19 cellular contexts compared by ENCODE assay signal in the genomic region with DNA sequence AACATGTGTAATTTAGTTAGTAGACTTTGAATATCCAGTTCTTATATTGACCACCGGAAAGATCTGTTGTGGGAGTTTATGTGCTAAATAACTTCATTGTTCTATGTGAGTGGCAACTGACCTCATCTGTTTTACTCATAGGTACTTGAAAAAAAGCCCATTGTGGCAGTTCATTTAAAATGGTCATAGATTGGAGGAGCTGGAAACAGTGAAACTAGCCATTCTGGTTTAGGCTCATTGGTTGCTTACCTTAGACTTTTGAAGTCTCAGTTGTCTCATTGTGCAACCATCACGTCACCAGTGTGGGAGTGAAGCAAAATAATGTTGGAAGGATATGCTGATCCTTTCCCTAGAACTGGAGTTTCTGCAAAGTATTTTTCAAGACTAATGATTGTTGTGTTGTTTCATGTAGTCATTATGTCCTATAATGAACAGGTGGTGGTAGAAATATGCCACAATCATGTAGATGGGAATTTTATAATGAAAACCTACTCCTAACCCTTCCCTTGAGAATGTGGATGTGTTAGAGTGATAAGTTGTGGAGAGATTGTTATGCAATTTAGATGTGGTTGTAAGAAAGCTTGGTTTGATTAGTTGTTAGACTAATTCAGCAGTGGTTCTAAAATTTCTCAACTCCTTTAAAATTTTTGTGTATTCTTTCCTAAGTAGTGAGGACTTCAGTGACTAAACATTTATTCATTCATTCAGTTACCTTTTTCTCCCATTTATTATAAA. TPM values are rescaled to one million over a fixed set of nuclear protein-coding genes. Genes with fewer than 3 reads are reported as not detected.
DNase-seq lines count a peak whose midpoint lies in the region; ATAC-seq, FAIRE-seq and TF ChIP-seq lines count a peak whose summit lies in the region.
"Had no signal": no experiment of that assay in that cellular context is flagged by ENCODE, and none has a peak within 500 bp of the region (broad histone marks: within the 10 kb centered on the region; RNA-seq: fewer than 3 reads in every experiment).

No MANE protein-coding gene starts in this region.

- H3K4me3 ChIP-seq in cardiac muscle cell: no peak overlapping the region
- no peak overlapping the region for H3K4me3 ChIP-seq in right cardiac atrium (ENCODE audit: low read length)
- no peak overlapping the region for H3K4me3 ChIP-seq in K562
- H3K4me3 ChIP-seq in HepG2 (replicated peaks in 1 of 3; ENCODE audit: insufficient read depth in 1 of 3, low read depth in 2 of 3, low read length in 3 of 3): no peak overlapping the region
- no peak overlapping the region for H3K4me3 ChIP-seq in transverse colon
- H3K4me3 ChIP-seq: BLaER1 treated with 17β-estradiol and CSF1 and Interleukin-3, amounts not matched to agents 10 nM and 100 nM; stomach; uterus had no signal

- no peak overlapping the region for H2AFZ ChIP-seq in K562 (ENCODE audit: low read depth, low read length)
- no peak overlapping the region for H2AFZ ChIP-seq in HepG2 (ENCODE audit: low read length)

- intact Hi-C loops in right cardiac atrium (cut with DNase I): no loop called here
- intact Hi-C loops in K562 (cut with micrococcal nuclease): no loop called here
- intact Hi-C loops in HepG2 (cut with micrococcal nuclease; ENCODE audit: unreplicated experiment): loop anchor here (5.0 kb wide), 1 partner anchor 113 kb away; no protein-coding TSS in a partner anchor
- intact Hi-C loops in transverse colon (cut with DNase I; ENCODE audit: low total_unique reads): no loop called here

- TF ChIP-seq POLR2A in K562 (conservative IDR thresholded peaks at IDR 0.05): no peak
- TF ChIP-seq POLR2A in HepG2 (IDR thresholded peaks at IDR 0.05; ENCODE audit: insufficient read depth in 1 of 2, low read depth in 2 of 2, low read length in 2 of 2): no peak
- no peak for TF ChIP-seq POLR2A in transverse colon (IDR thresholded peaks at IDR 0.05)

- TF ChIP-seq RAD21 in K562 (CRISPR knock-in tag; conservative IDR thresholded peaks at IDR 0.05 in 1 of 2, IDR thresholded peaks at IDR 0.05 in 1 of 2) (no peak), HepG2 (CRISPR knock-in tag; IDR thresholded peaks at IDR 0.05) (no peak)

- POLR2A ChIA-PET in K562 (lab: Yijun Ruan, JAX) (interaction anchor here (1.1 kb wide), 3 partner anchors 11 to 21 kb away, joined by 3 to 4 read pairs (median 4); no protein-coding TSS in a partner anchor), HepG2 (lab: Yijun Ruan, JAX) (interaction anchor here (1.7 to 3.4 kb wide), 6 partner anchors 11 to 133 kb away, joined by 5 to 132 read pairs (median 24); partner anchors contain the start of genes DSP and SNRNP48)

- no peak for FAIRE-seq in K562 (lab: Jason Lieb, UNC)
- no peak for FAIRE-seq in HepG2 (lab: Jason Lieb, UNC)
- FAIRE-seq: A204.1, RCC 7860, TTC549 had no signal

- in situ Hi-C loops in K562 (cut with MboI) (no loop called here), HepG2 (cut with HindIII; ENCODE audit: extremely low pct_ligation_motif_present, low pct_unique_long_range_greater_than_20kb) (no loop called here), transverse colon (cut with MboI; ENCODE audit: low pct_ligation_motif_present in 1 of 4, low pct_unique_long_range_greater_than_20kb in 1 of 4, low sequenced_read_pairs in 3 of 4) (no loop called here)

- H3K9me3 ChIP-seq in cardiac muscle cell (ENCODE audit: low read depth): no peaks in the 10 kb centered on the region
- no peaks in the 10 kb centered on the region for H3K9me3 ChIP-seq in right cardiac atrium (ENCODE audit: control insufficient read depth, low read length)
- H3K9me3 ChIP-seq in K562 (replicated peaks; ENCODE audit: control insufficient read depth, insufficient read depth, low read depth, low read length): no peaks in the 10 kb centered on the region
- no peaks in the 10 kb centered on the region for H3K9me3 ChIP-seq in HepG2 (ENCODE audit: low read length)
- H3K9me3 ChIP-seq in transverse colon: no peaks in the 10 kb centered on the region
- H3K9me3 ChIP-seq: BLaER1 treated with 17β-estradiol and CSF1 and Interleukin-3, amounts not matched to agents 10 nM and 100 nM; stomach; uterus had no signal

- no peak for TF ChIP-seq CTCF in cardiac muscle cell (IDR thresholded peaks at IDR 0.05; ENCODE audit: low read depth, low read length)
- TF ChIP-seq CTCF in K562 (IDR thresholded peaks at IDR 0.05 in 2 of 3, conservative IDR thresholded peaks at IDR 0.05 in 1 of 3; ENCODE audit: insufficient read depth in 2 of 3, low read depth in 1 of 3, low read length in 3 of 3): no peak
- no peak for TF ChIP-seq CTCF in HepG2 (CRISPR knock-in tag; IDR thresholded peaks at IDR 0.05)
- no peak for TF ChIP-seq CTCF in transverse colon (IDR thresholded peaks at IDR 0.05)

- no peaks in the 10 kb centered on the region for H3K27me3 ChIP-seq in cardiac muscle cell
- H3K27me3 ChIP-seq in right cardiac atrium (ENCODE audit: control insufficient read depth, insufficient read depth): no peaks in the 10 kb centered on the region
- peaks cover 57 to 60% of the 10 kb centered on the region in 2 experiments for H3K27me3 ChIP-seq in K562 (ENCODE audit: control insufficient read depth in 2 of 2, insufficient read depth in 2 of 2, low read length in 2 of 2)
- H3K27me3 ChIP-seq in HepG2 (ENCODE audit: control insufficient read depth in 1 of 2, insufficient read depth in 2 of 2, low read length in 2 of 2): no peaks in the 10 kb centered on the region
- no peaks in the 10 kb centered on the region for H3K27me3 ChIP-seq in transverse colon
- H3K27me3 ChIP-seq: BLaER1 treated with 17β-estradiol and CSF1 and Interleukin-3, amounts not matched to agents 10 nM and 100 nM had no signal

- TF ChIP-seq EP300 in K562 (IDR thresholded peaks at IDR 0.05; ENCODE audit: low read length) (no peak), HepG2 (IDR thresholded peaks at IDR 0.05; ENCODE audit: low read depth in 2 of 2, low read length in 2 of 2) (no peak), HepG2 (CRISPR knock-in tag; IDR thresholded peaks at IDR 0.05; ENCODE audit: borderline replicate concordance) (no peak), transverse colon (IDR thresholded peaks at IDR 0.05; ENCODE audit: low read depth) (no peak)

- no peak overlapping the region for H3K4me2 ChIP-seq in K562 (ENCODE audit: insufficient read depth, low read length)
- peak overlapping the region; percentile 57; the same call in 1 of the 2 replicates for H3K4me2 ChIP-seq in HepG2 (ENCODE audit: low read depth, low read length)
- H3K4me2 ChIP-seq: BLaER1 treated with 17β-estradiol and CSF1 and Interleukin-3, amounts not matched to agents 10 nM and 100 nM had no signal

- CTCF ChIA-PET in K562 (lab: Yijun Ruan, JAX; ENCODE audit: low intra/inter-chr PET ratio) (no interaction called here), HepG2 (lab: Yijun Ruan, JAX; ENCODE audit: low intra/inter-chr PET ratio, low total read pairs) (no interaction called here)

- H3K9ac ChIP-seq in K562 (ENCODE audit: insufficient read depth in 1 of 2, low read depth in 2 of 2, low read length in 2 of 2) (no peak overlapping the region), HepG2 (ENCODE audit: insufficient read depth, low read depth, low read length) (peak overlapping the region; percentile 21; the same call in 1 of the 2 replicates)
- H3K9ac ChIP-seq: BLaER1 treated with 17β-estradiol and CSF1 and Interleukin-3, amounts not matched to agents 10 nM and 100 nM had no signal

- H4K20me1 ChIP-seq in K562 (replicated peaks; ENCODE audit: control insufficient read depth, insufficient read depth, low read length): peaks cover 6% of the 10 kb centered on the region; the same call in 1 of the 2 replicates
- no peaks in the 10 kb centered on the region; the same call in 1 of the 2 replicates for H4K20me1 ChIP-seq in HepG2 (ENCODE audit: insufficient read depth, low read length)
- H4K20me1 ChIP-seq: BLaER1 treated with 17β-estradiol and CSF1 and Interleukin-3, amounts not matched to agents 10 nM and 100 nM had no signal

- H3K36me3 ChIP-seq in cardiac muscle cell (peaks cover 71% of the 10 kb centered on the region), K562 (ENCODE audit: control insufficient read depth, insufficient read depth, low read length) (no peaks in the 10 kb centered on the region), HepG2 (replicated peaks in 1 of 2; ENCODE audit: control insufficient read depth in 1 of 2, insufficient read depth in 2 of 2, low read length in 2 of 2) (peaks cover 26 to 79% of the 10 kb centered on the region in 2 experiments), transverse colon (peaks cover 0 to 14% (median 4%) of the 10 kb centered on the region in 4 donors)
- H3K36me3 ChIP-seq: BLaER1 treated with 17β-estradiol and CSF1 and Interleukin-3, amounts not matched to agents 10 nM and 100 nM; uterus had no signal

- H3K4me1 ChIP-seq in cardiac muscle cell (ENCODE audit: low read depth): peaks cover 7% of the 10 kb centered on the region
- H3K4me1 ChIP-seq in right cardiac atrium (ENCODE audit: control insufficient read depth, insufficient read depth, low read length): peaks cover 5% of the 10 kb centered on the region
- H3K4me1 ChIP-seq in K562 (replicated peaks in 1 of 2; ENCODE audit: control insufficient read depth in 2 of 2, insufficient read depth in 2 of 2, low read length in 2 of 2): peaks cover 0 to 4% of the 10 kb centered on the region in 2 experiments; a peak in 1 of 5 replicates
- peaks cover 78% of the 10 kb centered on the region for H3K4me1 ChIP-seq in HepG2 (ENCODE audit: insufficient read depth, low read length)
- H3K4me1 ChIP-seq in transverse colon: peaks cover 0 to 29% (median 3%) of the 10 kb centered on the region in 4 donors
- H3K4me1 ChIP-seq: BLaER1 treated with 17β-estradiol and CSF1 and Interleukin-3, amounts not matched to agents 10 nM and 100 nM; uterus had no signal

- H3K9me1 ChIP-seq in K562 (ENCODE audit: control insufficient read depth, insufficient read depth, low read length): no peaks in the 10 kb centered on the region

- ATAC-seq in right cardiac atrium (no peak), K562 (no peak), HepG2 (no peak), GM19397 (IDR thresholded peaks at IDR 0.05; ENCODE audit: unreplicated experiment) (no peak), GM18517 (IDR thresholded peaks at IDR 0.05; ENCODE audit: unreplicated experiment) (no peak)

- H3K79me2 ChIP-seq in K562 (ENCODE audit: control insufficient read depth, insufficient read depth, low read length): no peaks in the 10 kb centered on the region
- H3K79me2 ChIP-seq in HepG2 (ENCODE audit: insufficient read depth, low read length): peaks cover 33% of the 10 kb centered on the region

- DNase-seq in cardiac muscle cell (ENCODE audit: low read depth in 1 of 2, low spot score in 1 of 2) (peak in 1 of 2 donors; percentile 14), right cardiac atrium (no peak), K562 (ENCODE audit: extremely low read depth in 1 of 4, low spot score in 3 of 4) (no peak), HepG2 (ENCODE audit: low spot score) (peak; percentile 57), transverse colon (no peak), medulla oblongata (ENCODE audit: extremely low spot score) (no peak)
- DNase-seq: activated T-cell treated with anti-CD3 and anti-CD28 coated beads for 4 hours, HFFc6, mesendoderm, NCI-H2081 treated with DMSO at 0.1 percent for 48 hours, NCI-H526 treated with DMSO at 0.1 percent for 48 hours, stomach, uterus had no signal

- peak overlapping the region; percentile 45 for H3K27ac ChIP-seq in cardiac muscle cell
- no peak overlapping the region for H3K27ac ChIP-seq in right cardiac atrium (ENCODE audit: low read length)
- no peak overlapping the region for H3K27ac ChIP-seq in K562 (ENCODE audit: extremely low read depth, low read depth, low read length)
- peak overlapping the region; percentile 78 for H3K27ac ChIP-seq in HepG2 (ENCODE audit: extremely low read length, insufficient read depth, low read length)
- peak overlapping the region; percentile 71 to 80 (median 75) for H3K27ac ChIP-seq in transverse colon
- H3K27ac ChIP-seq: BLaER1 treated with 17β-estradiol and CSF1 and Interleukin-3, amounts not matched to agents 10 nM and 100 nM; uterus had no signal

- WGBS in right cardiac atrium: 48% methylated on average over 2 of the region's 2 CpGs
- WGBS in K562 (ENCODE audit: insufficient coverage, low coverage, missing lambda C conversion rate): 0% methylated on average over 2 of the region's 2 CpGs
- 58% methylated on average over 2 of the region's 2 CpGs for WGBS in HepG2 (ENCODE audit: low lambda C conversion rate)
- 40 to 42% methylated on average over 2 of the region's 2 CpGs for WGBS in transverse colon (ENCODE audit: low coverage in 1 of 2), 2 donors

- no TSS peak for BruUV-seq in K562 (replicated peaks; lab: Mats Ljungman, UMichigan)
- no TSS peak for BruUV-seq in HepG2 (replicated peaks; lab: Mats Ljungman, UMichigan)

RNA-seq across cellular contexts. Expression of gene DSP, which starts 18.3 kb away (rescaled TPM):
- 185 and 362 TPM in 2 replicates for total RNA-seq in cardiac muscle cell
- polyA plus RNA-seq in cardiac muscle cell: 154 and 237 TPM in 2 replicates
- total RNA-seq in right cardiac atrium: 100 to 1,000 TPM; 239 to 311 (median 248) TPM
- 94.7 TPM for polyA plus RNA-seq in right cardiac atrium
- total RNA-seq in K562 (2011; cell fraction: chromatin; rRNA removed; ENCODE audit: low replicate concordance): 0.07 and 0.09 TPM in 2 replicates
- under 0.01 and 0.13 TPM in 2 replicates for total RNA-seq in K562 (2011; cell fraction: nucleolus; rRNA removed)
- not detected in 2 replicates for total RNA-seq in K562 (2011; cell fraction: nucleoplasm; rRNA removed)
- total RNA-seq in K562 (2014; rRNA removed): under 0.01 and 0.04 TPM in 2 replicates
- 0.04 and 0.06 TPM in 2 replicates for total RNA-seq in K562 (2014; rRNA removed; fragmentation: Illumina TruSeq; extraction: Trizol)
- under 0.01 TPM in 1 of 2 replicates, not detected in the other for total RNA-seq in K562 (2015; rRNA removed; fragmentation: Illumina TruSeq; extraction: Trizol)
- 0.24 and 0.27 TPM in 2 replicates for total RNA-seq in K562 (2021)
- 0.03 TPM in 1 of 2 replicates, not detected in the other for polyA plus RNA-seq in K562 (2011; rRNA removed)
- 0.01 TPM in 1 of 2 replicates, not detected in the other for polyA plus RNA-seq in K562 (2011; cell fraction: cytosol; rRNA removed)
- 0.01 and 0.04 TPM in 2 replicates for polyA plus RNA-seq in K562 (2011; cell fraction: nucleus; rRNA removed)
- 0.01 and 0.04 TPM in 2 replicates for polyA plus RNA-seq in K562 (2012)
- 0.03 and 0.04 TPM in 2 replicates for polyA plus RNA-seq in K562 (2014; fragmentation: Illumina TruSeq; extraction: Trizol)
- polyA plus RNA-seq in K562 (2014; fragmentation: Nextera tagmentation; extraction: Ambion mirVana): under 1 TPM in 1 of 2 experiments, not detected in 1; 0.01 TPM
- polyA plus RNA-seq in K562 (2014; rRNA removed): 0.01 TPM in 1 of 2 replicates, not detected in the other
- 0.03 and 0.04 TPM in 2 replicates for polyA minus RNA-seq in K562 (2011; rRNA and poly(A)+ RNA removed)
- polyA minus RNA-seq in K562 (2011; cell fraction: cytosol; rRNA and poly(A)+ RNA removed): 1.4 TPM in 1 of 2 replicates, not detected in the other
- under 0.01 and 0.13 TPM in 2 replicates for polyA minus RNA-seq in K562 (2011; cell fraction: nucleus; rRNA and poly(A)+ RNA removed)
- 89.8 and 133 TPM in 2 replicates for total RNA-seq in HepG2 (2016; rRNA removed; fragmentation: Illumina TruSeq; extraction: Trizol)
- 7.1 and 8.3 TPM in 2 replicates for total RNA-seq in HepG2 (2016; cell fraction: cytosol; rRNA removed; fragmentation: Illumina TruSeq; extraction: Trizol; ENCODE audit: low read depth)
- total RNA-seq in HepG2 (2016; cell fraction: insoluble cytoplasmic fraction; rRNA removed; fragmentation: Illumina TruSeq; extraction: Trizol): 86.8 and 115 TPM in 2 replicates
- 25.8 and 26.4 TPM in 2 replicates for total RNA-seq in HepG2 (2016; cell fraction: membrane; rRNA removed; fragmentation: Illumina TruSeq; extraction: Trizol)
- total RNA-seq in HepG2 (2016; cell fraction: nucleus; rRNA removed; fragmentation: Illumina TruSeq; extraction: Trizol): 108 and 127 TPM in 2 replicates
- 101 and 117 TPM in 2 replicates for polyA plus RNA-seq in HepG2 (2011; rRNA removed)
- 90.6 and 111 TPM in 2 replicates for polyA plus RNA-seq in HepG2 (2011; cell fraction: cytosol; rRNA removed)
- polyA plus RNA-seq in HepG2 (2011; cell fraction: nucleus; rRNA removed): 212 and 239 TPM in 2 replicates
- 214 and 279 TPM in 2 replicates for polyA plus RNA-seq in HepG2 (2012)
- 1.6 and 1.8 TPM in 2 replicates for polyA plus RNA-seq in HepG2 (2016; cell fraction: cytosol; fragmentation: Illumina TruSeq; extraction: Trizol; ENCODE audit: low read depth)
- 60.1 and 69.4 TPM in 2 replicates for polyA plus RNA-seq in HepG2 (2016; cell fraction: insoluble cytoplasmic fraction; fragmentation: Illumina TruSeq; extraction: Trizol; ENCODE audit: low read depth)
- 3.9 and 5.4 TPM in 2 replicates for polyA plus RNA-seq in HepG2 (2016; cell fraction: membrane; fragmentation: Illumina TruSeq; extraction: Trizol; ENCODE audit: low read depth)
- 79.3 and 87.4 TPM in 2 replicates for polyA plus RNA-seq in HepG2 (2016; cell fraction: nucleus; fragmentation: Illumina TruSeq; extraction: Trizol; ENCODE audit: insufficient read depth, low read depth)
- polyA minus RNA-seq in HepG2 (2011; rRNA and poly(A)+ RNA removed; ENCODE audit: low replicate concordance): 21.3 and 192 TPM in 2 replicates
- 301 and 325 TPM in 2 replicates for polyA minus RNA-seq in HepG2 (2011; cell fraction: cytosol; rRNA and poly(A)+ RNA removed)
- polyA minus RNA-seq in HepG2 (2011; cell fraction: nucleus; rRNA and poly(A)+ RNA removed): 412 and 443 TPM in 2 replicates
- total RNA-seq in transverse colon: 100 to 1,000 TPM; 160 to 243 (median 202) TPM

RNA-seq across cellular contexts. Expression of gene SNRNP48, which starts 30.2 kb away (rescaled TPM):
- 10.1 and 24.8 TPM in 2 replicates for total RNA-seq in cardiac muscle cell
- polyA plus RNA-seq in cardiac muscle cell: 9.2 and 14.4 TPM in 2 replicates
- 10 to 100 TPM; 11.0 to 17.6 (median 14.8) TPM for total RNA-seq in right cardiac atrium
- 10.7 TPM for polyA plus RNA-seq in right cardiac atrium
- 15.6 and 54.4 TPM in 2 replicates for total RNA-seq in K562 (2011; cell fraction: chromatin; rRNA removed; ENCODE audit: low replicate concordance)
- 8.3 and 10.7 TPM in 2 replicates for total RNA-seq in K562 (2011; cell fraction: nucleolus; rRNA removed)
- 27.1 and 58.2 TPM in 2 replicates for total RNA-seq in K562 (2011; cell fraction: nucleoplasm; rRNA removed)
- total RNA-seq in K562 (2014; rRNA removed): 17.1 and 17.7 TPM in 2 replicates
- total RNA-seq in K562 (2014; rRNA removed; fragmentation: Illumina TruSeq; extraction: Trizol): 32.9 and 35.7 TPM in 2 replicates
- 26.9 and 31.1 TPM in 2 replicates for total RNA-seq in K562 (2015; rRNA removed; fragmentation: Illumina TruSeq; extraction: Trizol)
- total RNA-seq in K562 (2021): 18.6 and 21.2 TPM in 2 replicates
- 22.3 and 22.8 TPM in 2 replicates for polyA plus RNA-seq in K562 (2011; rRNA removed)
- 3.9 and 11.2 TPM in 2 replicates for polyA plus RNA-seq in K562 (2011; cell fraction: cytosol; rRNA removed)
- 18.1 TPM in 2 replicates for polyA plus RNA-seq in K562 (2011; cell fraction: nucleus; rRNA removed)
- polyA plus RNA-seq in K562 (2012): 18.1 and 19.1 TPM in 2 replicates
- polyA plus RNA-seq in K562 (2014; fragmentation: Illumina TruSeq; extraction: Trizol): 20.6 and 28.1 TPM in 2 replicates
- 1 to 10 TPM; 6.2 to 8.7 TPM for polyA plus RNA-seq in K562 (2014; fragmentation: Nextera tagmentation; extraction: Ambion mirVana)
- polyA plus RNA-seq in K562 (2014; rRNA removed): 18.6 and 19.2 TPM in 2 replicates
- 22.4 and 26.7 TPM in 2 replicates for polyA minus RNA-seq in K562 (2011; rRNA and poly(A)+ RNA removed)
- polyA minus RNA-seq in K562 (2011; cell fraction: cytosol; rRNA and poly(A)+ RNA removed): 4.6 and 6.0 TPM in 2 replicates
- 17.8 and 30.8 TPM in 2 replicates for polyA minus RNA-seq in K562 (2011; cell fraction: nucleus; rRNA and poly(A)+ RNA removed)
- 47.5 and 82.0 TPM in 2 replicates for total RNA-seq in HepG2 (2016; rRNA removed; fragmentation: Illumina TruSeq; extraction: Trizol)
- total RNA-seq in HepG2 (2016; cell fraction: cytosol; rRNA removed; fragmentation: Illumina TruSeq; extraction: Trizol; ENCODE audit: low read depth): 4.5 and 5.3 TPM in 2 replicates
- 53.2 and 86.1 TPM in 2 replicates for total RNA-seq in HepG2 (2016; cell fraction: insoluble cytoplasmic fraction; rRNA removed; fragmentation: Illumina TruSeq; extraction: Trizol)
- total RNA-seq in HepG2 (2016; cell fraction: membrane; rRNA removed; fragmentation: Illumina TruSeq; extraction: Trizol): 13.9 and 17.5 TPM in 2 replicates
- total RNA-seq in HepG2 (2016; cell fraction: nucleus; rRNA removed; fragmentation: Illumina TruSeq; extraction: Trizol): 32.5 and 36.4 TPM in 2 replicates
- 11.6 and 17.5 TPM in 2 replicates for polyA plus RNA-seq in HepG2 (2011; rRNA removed)
- 7.7 and 8.9 TPM in 2 replicates for polyA plus RNA-seq in HepG2 (2011; cell fraction: cytosol; rRNA removed)
- polyA plus RNA-seq in HepG2 (2011; cell fraction: nucleus; rRNA removed): 7.9 and 11.5 TPM in 2 replicates
- polyA plus RNA-seq in HepG2 (2012): 12.4 and 15.5 TPM in 2 replicates
- 2.1 and 2.4 TPM in 2 replicates for polyA plus RNA-seq in HepG2 (2016; cell fraction: cytosol; fragmentation: Illumina TruSeq; extraction: Trizol; ENCODE audit: low read depth)
- 53.9 and 61.3 TPM in 2 replicates for polyA plus RNA-seq in HepG2 (2016; cell fraction: insoluble cytoplasmic fraction; fragmentation: Illumina TruSeq; extraction: Trizol; ENCODE audit: low read depth)
- 6.2 and 7.3 TPM in 2 replicates for polyA plus RNA-seq in HepG2 (2016; cell fraction: membrane; fragmentation: Illumina TruSeq; extraction: Trizol; ENCODE audit: low read depth)
- 40.0 and 41.7 TPM in 2 replicates for polyA plus RNA-seq in HepG2 (2016; cell fraction: nucleus; fragmentation: Illumina TruSeq; extraction: Trizol; ENCODE audit: insufficient read depth, low read depth)
- 7.8 and 10.6 TPM in 2 replicates for polyA minus RNA-seq in HepG2 (2011; rRNA and poly(A)+ RNA removed; ENCODE audit: low replicate concordance)
- polyA minus RNA-seq in HepG2 (2011; cell fraction: cytosol; rRNA and poly(A)+ RNA removed): 9.2 and 11.9 TPM in 2 replicates
- polyA minus RNA-seq in HepG2 (2011; cell fraction: nucleus; rRNA and poly(A)+ RNA removed): 28.1 and 32.1 TPM in 2 replicates
- 10 to 100 TPM in 3 of 4 donors, 1 to 10 TPM in 1; 7.9 to 31.8 (median 16.6) TPM for total RNA-seq in transverse colon

Comparison
In these comparisons a context has a peak if more than half of its experiments do, and no peak if none do; other contexts are left out.
1. H3K27ac ChIP-seq: peak in cardiac muscle cell (single experiment), HepG2 (single experiment) and transverse colon (4 of 4); none in right cardiac atrium (single experiment) and K562 (single experiment).
2. RNA of gene DSP, which starts 18.3 kb away (total RNA-seq): 185 to 362 TPM in cardiac muscle cell, 239 to 311 TPM in right cardiac atrium, 160 to 243 TPM in transverse colon and 7.1 to 133 TPM in HepG2; under 0.01 to 0.27 TPM in K562; every median in the first group is over 4 times any median in the second.